ENCODE assay signal across 18 cellular contexts in the genomic region with DNA sequence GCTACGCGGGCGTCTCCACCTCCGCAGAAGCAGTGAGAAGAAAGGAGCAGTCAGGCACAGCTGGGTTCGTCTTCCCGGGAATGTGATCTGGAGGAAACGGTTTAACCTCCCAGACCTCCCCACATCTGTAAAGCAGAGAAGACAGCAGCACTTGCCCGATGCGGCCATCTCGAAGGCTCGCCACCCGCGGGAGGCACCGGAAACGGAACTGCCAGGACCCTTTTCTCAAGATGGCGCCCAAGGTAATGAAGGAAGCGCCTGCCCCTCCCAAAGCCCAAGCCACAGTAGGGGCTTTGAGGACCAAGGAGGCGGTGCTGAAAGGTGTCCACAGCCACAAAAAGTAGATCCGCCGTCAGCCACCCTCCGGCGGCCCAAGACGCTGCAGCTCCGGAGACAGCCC. TPM values are rescaled to one million over a fixed set of nuclear protein-coding genes. Genes with fewer than 3 reads are reported as not detected.
DNase-seq lines count a peak whose midpoint lies in the region; ATAC-seq, FAIRE-seq and TF ChIP-seq lines count a peak whose summit lies in the region.
"Had no signal": no experiment of that assay in that cellular context is flagged by ENCODE, and none has a peak within 500 bp of the region (broad histone marks: within the 10 kb centered on the region; RNA-seq: fewer than 3 reads in every experiment).

No MANE protein-coding gene starts in this region.

- H2BK12ac ChIP-seq in trophoblast cell (ENCODE audit: low read length) = peak overlapping the region; percentile 6

- H3K36me3 ChIP-seq in K562 (ENCODE audit: control insufficient read depth, insufficient read depth, low read length) (no peaks in the 10 kb centered on the region), lower lobe of right lung (no peaks in the 10 kb centered on the region), trophoblast cell (ENCODE audit: control insufficient read depth in 1 of 2, insufficient read depth in 2 of 2, low read length in 2 of 2) (no peaks in the 10 kb centered on the region)

- no peak overlapping the region for H3K23ac ChIP-seq in trophoblast cell (ENCODE audit: low read length)

- TF ChIP-seq RAD21 in K562 (CRISPR knock-in tag; conservative IDR thresholded peaks at IDR 0.05 in 1 of 2, IDR thresholded peaks at IDR 0.05 in 1 of 2) = no peak

- TF ChIP-seq CTCF in K562 (IDR thresholded peaks at IDR 0.05 in 2 of 3, conservative IDR thresholded peaks at IDR 0.05 in 1 of 3; ENCODE audit: insufficient read depth in 2 of 3, low read depth in 1 of 3, low read length in 3 of 3) = no peak
- TF ChIP-seq CTCF in lower lobe of right lung (IDR thresholded peaks at IDR 0.05) = no peak

- CTCF ChIA-PET in K562 (lab: Yijun Ruan, JAX; ENCODE audit: low intra/inter-chr PET ratio) = interaction anchor here (0.9 to 3.9 kb wide), 2 partner anchors 182 to 185 kb away, joined by 6 to 34 read pairs; no protein-coding TSS in a partner anchor

- no peak for TF ChIP-seq EP300 in K562 (IDR thresholded peaks at IDR 0.05; ENCODE audit: low read length)

- no peak overlapping the region for H3K27ac ChIP-seq in K562 (ENCODE audit: extremely low read depth, low read depth, low read length)
- H3K27ac ChIP-seq in lower lobe of right lung = no peak overlapping the region
- no peak overlapping the region for H3K27ac ChIP-seq in trophoblast cell (ENCODE audit: low read depth, low read length)

- FAIRE-seq in K562 (lab: Jason Lieb, UNC) = no peak
- FAIRE-seq: GM12891, GM18507 had no signal

- H2BK5ac ChIP-seq in trophoblast cell (ENCODE audit: low read depth, low read length, poor library complexity) = no peak overlapping the region

- H3K27me3 ChIP-seq in K562 (ENCODE audit: control insufficient read depth in 2 of 2, insufficient read depth in 2 of 2, low read length in 2 of 2) (0 out of 5 replicates have a peak, but pooled peaks cover 0 to 5% of the 10 kb centered on the region in 2 experiments), lower lobe of right lung (ENCODE audit: low read depth) (no peaks in the 10 kb centered on the region), trophoblast cell (ENCODE audit: insufficient read depth, low read length) (no peaks in the 10 kb centered on the region)

- DNase-seq in K562 (ENCODE audit: extremely low read depth in 1 of 4, low spot score in 3 of 4) = no peak
- DNase-seq in lower lobe of right lung = peak; percentile 28
- no peak for DNase-seq in trophoblast cell
- no peak for DNase-seq in NOMO-1 treated with dmso at 0.1 percent for 144 hours (lab: John Stamatoyannopoulos, UW; ENCODE audit: unreplicated experiment)
- no peak for DNase-seq in HUDEP-2 (lab: John Stamatoyannopoulos, UW; ENCODE audit: unreplicated experiment in 76 of 76)
- DNase-seq: C1 segment of cervical spinal cord; Calu3; CD4-positive, alpha-beta memory T cell; COR-L47; DMS53; DMS79 treated with DMSO at 0.1 percent for 48 hours; GF-D8; H9 had no signal

- no peak overlapping the region for H3K4me3 ChIP-seq in K562
- no peak overlapping the region for H3K4me3 ChIP-seq in lower lobe of right lung
- H3K4me3 ChIP-seq in trophoblast cell (ENCODE audit: low read depth, low read length) = no peak overlapping the region
- H3K4me3 ChIP-seq: GM23338 had no signal

- in situ Hi-C loops in K562 (cut with MboI) = loop anchor here (5.0 to 10.0 kb wide), 2 partner anchors 182 to 800 kb away; a partner anchor contains a TSS

- H3K9me1 ChIP-seq in K562 (ENCODE audit: control insufficient read depth, insufficient read depth, low read length) = no peaks in the 10 kb centered on the region

- no peak overlapping the region for H3K4me2 ChIP-seq in K562 (ENCODE audit: insufficient read depth, low read length)
- H3K4me2 ChIP-seq in trophoblast cell (ENCODE audit: low read length) = no peak overlapping the region
- H3K4me2 ChIP-seq: GM23338 had no signal

- ATAC-seq in K562 (no peak), lower lobe of right lung (no peak), HG02870 (IDR thresholded peaks at IDR 0.05; ENCODE audit: unreplicated experiment) (no peak)
- ATAC-seq: GM23338, HCT116 had no signal

- H3K79me2 ChIP-seq in K562 (ENCODE audit: control insufficient read depth, insufficient read depth, low read length) = no peaks in the 10 kb centered on the region
- no peaks in the 10 kb centered on the region for H3K79me2 ChIP-seq in trophoblast cell (ENCODE audit: control insufficient read depth, insufficient read depth, low read length, poor library complexity)

- H2AFZ ChIP-seq in K562 (ENCODE audit: low read depth, low read length) (0 out of 2 replicates have a peak overlapping the region, but pooled peaks have one; percentile 32), trophoblast cell (ENCODE audit: insufficient read depth, low read length, poor library complexity) (no peak overlapping the region)
- H2AFZ ChIP-seq: GM23338 had no signal

- no peak overlapping the region for H4K8ac ChIP-seq in trophoblast cell (ENCODE audit: low read depth, low read length)

- H3K9ac ChIP-seq in K562 (ENCODE audit: insufficient read depth in 1 of 2, low read depth in 2 of 2, low read length in 2 of 2) (no peak overlapping the region), trophoblast cell (ENCODE audit: low read length) (no peak overlapping the region)

- peak overlapping the region; percentile 21 for H2BK120ac ChIP-seq in trophoblast cell (ENCODE audit: insufficient read depth, low read length, poor library complexity)

- H2AK5ac ChIP-seq in trophoblast cell (ENCODE audit: low read length) = peak overlapping the region; percentile 78

- H3K4me1 ChIP-seq in K562 (replicated peaks in 1 of 2; ENCODE audit: control insufficient read depth in 2 of 2, insufficient read depth in 2 of 2, low read length in 2 of 2) = peaks cover 3 to 16% of the 10 kb centered on the region in 2 experiments; a peak in 3 of 5 replicates
- H3K4me1 ChIP-seq in lower lobe of right lung = peaks cover 9% of the 10 kb centered on the region
- peaks cover 8% of the 10 kb centered on the region in 2 experiments for H3K4me1 ChIP-seq in trophoblast cell (ENCODE audit: control insufficient read depth in 1 of 2, insufficient read depth in 2 of 2, low read length in 2 of 2)

- peak overlapping the region; percentile 53 for H4K91ac ChIP-seq in trophoblast cell (ENCODE audit: low read depth, low read length)

- no peak overlapping the region for H3K14ac ChIP-seq in trophoblast cell (ENCODE audit: low read length)

- intact Hi-C loops in K562 (cut with micrococcal nuclease) = loop anchor here (5.0 kb wide), 2 partner anchors 162 to 807 kb away; no protein-coding TSS in a partner anchor
- intact Hi-C loops in lower lobe of right lung (cut with DNase I) = loop anchor here (10.0 kb wide), 1 partner anchor 180 kb away; no protein-coding TSS in a partner anchor

- no TSS peak for BruUV-seq in K562 (replicated peaks; lab: Mats Ljungman, UMichigan)

- no peak overlapping the region for H3K4ac ChIP-seq in trophoblast cell (ENCODE audit: low read depth, low read length)

- H3K18ac ChIP-seq in trophoblast cell (ENCODE audit: low read length) = no peak overlapping the region

- peaks cover 30% of the 10 kb centered on the region for H3K79me1 ChIP-seq in trophoblast cell (ENCODE audit: low read length)

- H3K9me3 ChIP-seq in K562 (replicated peaks; ENCODE audit: control insufficient read depth, insufficient read depth, low read depth, low read length) (no peaks in the 10 kb centered on the region), lower lobe of right lung (no peaks in the 10 kb centered on the region), trophoblast cell (ENCODE audit: insufficient read depth, low read depth, low read length) (no peaks in the 10 kb centered on the region)

- H4K20me1 ChIP-seq in K562 (replicated peaks; ENCODE audit: control insufficient read depth, insufficient read depth, low read length) = no peaks in the 10 kb centered on the region

- no peak for TF ChIP-seq POLR2A in K562 (conservative IDR thresholded peaks at IDR 0.05)

- POLR2A ChIA-PET in K562 (lab: Yijun Ruan, JAX) = no interaction called here

- no peak overlapping the region for H4K12ac ChIP-seq in trophoblast cell (ENCODE audit: low read depth, low read length)

- 69% methylated on average over 13 of the region's 24 CpGs for WGBS in K562 (ENCODE audit: insufficient coverage, low coverage, missing lambda C conversion rate)
- no CpG with 5 or more reads among the region's 24 CpGs for WGBS in trophoblast cell (ENCODE audit: extremely low coverage, insufficient coverage, insufficient read length)

RNA-seq across cellular contexts. Expression of a gene that starts 41.7 kb away (rescaled TPM):
- 5.8 and 11.8 TPM in 2 replicates for total RNA-seq in K562 (2011; cell fraction: chromatin; rRNA removed; ENCODE audit: low replicate concordance)
- total RNA-seq in K562 (2011; cell fraction: nucleolus; rRNA removed) = 8.6 and 12.8 TPM in 2 replicates
- 5.2 and 5.6 TPM in 2 replicates for total RNA-seq in K562 (2011; cell fraction: nucleoplasm; rRNA removed)
- 18.2 and 21.8 TPM in 2 replicates for total RNA-seq in K562 (2014; rRNA removed)
- 12.4 and 14.2 TPM in 2 replicates for total RNA-seq in K562 (2014; rRNA removed; fragmentation: Illumina TruSeq; extraction: Trizol)
- 15.5 and 16.9 TPM in 2 replicates for total RNA-seq in K562 (2015; rRNA removed; fragmentation: Illumina TruSeq; extraction: Trizol)
- 28.8 and 33.2 TPM in 2 replicates for total RNA-seq in K562 (2021)
- 17.4 and 18.1 TPM in 2 replicates for polyA plus RNA-seq in K562 (2011; rRNA removed)
- 21.7 and 26.7 TPM in 2 replicates for polyA plus RNA-seq in K562 (2011; cell fraction: cytosol; rRNA removed)
- 12.9 and 14.4 TPM in 2 replicates for polyA plus RNA-seq in K562 (2011; cell fraction: nucleus; rRNA removed)
- polyA plus RNA-seq in K562 (2012) = 14.6 and 18.9 TPM in 2 replicates
- polyA plus RNA-seq in K562 (2014; fragmentation: Illumina TruSeq; extraction: Trizol) = 15.5 and 16.9 TPM in 2 replicates
- polyA plus RNA-seq in K562 (2014; fragmentation: Nextera tagmentation; extraction: Ambion mirVana) = 1 to 10 TPM; 5.2 to 6.9 TPM
- 14.5 and 18.7 TPM in 2 replicates for polyA plus RNA-seq in K562 (2014; rRNA removed)
- 15.3 and 18.8 TPM in 2 replicates for polyA minus RNA-seq in K562 (2011; rRNA and poly(A)+ RNA removed)
- polyA minus RNA-seq in K562 (2011; cell fraction: cytosol; rRNA and poly(A)+ RNA removed) = 17.8 and 19.0 TPM in 2 replicates
- 4.6 and 6.1 TPM in 2 replicates for polyA minus RNA-seq in K562 (2011; cell fraction: nucleus; rRNA and poly(A)+ RNA removed)
- 27.6 TPM for total RNA-seq in lower lobe of right lung
- polyA plus RNA-seq in trophoblast cell (2013) = 3.3 and 3.7 TPM in 2 replicates

RNA-seq across cellular contexts. Expression of a gene that starts 59.9 kb away (rescaled TPM):
- 55.2 and 226 TPM in 2 replicates for total RNA-seq in K562 (2011; cell fraction: chromatin; rRNA removed; ENCODE audit: low replicate concordance)
- total RNA-seq in K562 (2011; cell fraction: nucleolus; rRNA removed) = 35.5 and 61.6 TPM in 2 replicates
- total RNA-seq in K562 (2011; cell fraction: nucleoplasm; rRNA removed) = 75.3 and 118 TPM in 2 replicates
- total RNA-seq in K562 (2014; rRNA removed) (63.2 and 65.0 TPM in 2 replicates), K562 (2014; rRNA removed; fragmentation: Illumina TruSeq; extraction: Trizol) (68.0 and 76.3 TPM in 2 replicates), K562 (2015; rRNA removed; fragmentation: Illumina TruSeq; extraction: Trizol) (67.3 and 75.3 TPM in 2 replicates), K562 (2021) (60.9 and 66.2 TPM in 2 replicates), lower lobe of right lung (48.9 TPM)
- polyA plus RNA-seq in K562 (2011; rRNA removed) (38.1 and 48.4 TPM in 2 replicates), K562 (2014; fragmentation: Illumina TruSeq; extraction: Trizol) (49.2 and 52.3 TPM in 2 replicates), K562 (2014; fragmentation: Nextera tagmentation; extraction: Ambion mirVana) (10 to 100 TPM; 12.7 to 14.1 TPM), K562 (2014; rRNA removed) (35.7 and 37.3 TPM in 2 replicates)
- polyA plus RNA-seq in K562 (2011; cell fraction: cytosol; rRNA removed) = 10.4 and 13.8 TPM in 2 replicates
- polyA plus RNA-seq in K562 (2011; cell fraction: nucleus; rRNA removed) = 69.3 and 70.3 TPM in 2 replicates
- polyA plus RNA-seq in K562 (2012) = 24.7 and 31.3 TPM in 2 replicates
- polyA minus RNA-seq in K562 (2011; rRNA and poly(A)+ RNA removed) = 89.0 and 95.1 TPM in 2 replicates
- 33.9 and 39.1 TPM in 2 replicates for polyA minus RNA-seq in K562 (2011; cell fraction: cytosol; rRNA and poly(A)+ RNA removed)
- 68.9 and 95.9 TPM in 2 replicates for polyA minus RNA-seq in K562 (2011; cell fraction: nucleus; rRNA and poly(A)+ RNA removed)
- polyA plus RNA-seq in trophoblast cell (2013) = 28.3 and 29.3 TPM in 2 replicates
